9 cellular contexts compared by ENCODE assay signal in genomic region chr1:12407050-12407961, GRCh38.
DNase-seq lines count a peak whose midpoint lies in the region; ATAC-seq and TF ChIP-seq lines count a peak whose summit lies in the region.
"Had no signal": no experiment of that assay in that cellular context is flagged by ENCODE, and none has a peak within 500 bp of the region (broad histone marks: within the 10 kb centered on the region; RNA-seq: fewer than 3 reads in every experiment).

No MANE protein-coding gene starts in this region.

- H3K36me3 Mint-ChIP-seq in T-cell = peaks cover 62% of the 10 kb centered on the region

- peak overlapping the region; percentile 11 to 36 for H3K27ac Mint-ChIP-seq in T-cell
- H3K27ac Mint-ChIP-seq: activated B cell treated with CpG ODN at 0.5 μM for 24 hours had no signal

- no peak overlapping the region for H3K4me3 ChIP-seq in fibroblast of villous mesenchyme (ENCODE audit: low read depth, low read length)

- peak in 3 of 4 experiments; percentile 59 to 69 (median 67) for ATAC-seq in T-cell (replicated peaks in 1 of 4)
- no peak for ATAC-seq in GM18517 (IDR thresholded peaks at IDR 0.05; ENCODE audit: unreplicated experiment)
- ATAC-seq in GM21515 (IDR thresholded peaks at IDR 0.05; ENCODE audit: unreplicated experiment) = no peak

- POLR2A ChIA-PET in T-cell (lab: Charles Lee) = no interaction called here

- TF ChIP-seq CTCF in fibroblast of villous mesenchyme (IDR thresholded peaks at IDR 0.05; ENCODE audit: insufficient read depth, low read depth, low read length) = peak; percentile 45

- CTCF ChIA-PET in T-cell (lab: Charles Lee) = interaction anchor here in 1 of 2 donors (0.6 to 2.3 kb wide), 6 partner anchors 9 to 356 kb away, joined by 3 to 6 read pairs (median 4); no protein-coding TSS in a partner anchor

- peak; percentile 4 for DNase-seq in NCI-H2196 (lab: John Stamatoyannopoulos, UW; ENCODE audit: unreplicated experiment)
- DNase-seq in NCI-H2196 treated with DMSO at 0.1 percent for 48 hours (lab: John Stamatoyannopoulos, UW; ENCODE audit: unreplicated experiment) = no peak
- peak in 1 of 34 experiments; percentile 15 for DNase-seq in T-cell
- peak; percentile 85 for DNase-seq in fibroblast of villous mesenchyme (ENCODE audit: low read depth)
- peak; percentile 54 for DNase-seq in pulmonary artery endothelial cell (ENCODE audit: low read depth, low spot score)
- DNase-seq in germinal center (ENCODE audit: low spot score) = no peak
- DNase-seq: activated B cell treated with CpG ODN at 0.5 μM for 24 hours had no signal

- H3K4me1 Mint-ChIP-seq in T-cell = peaks cover 18 to 36% (median 24%) of the 10 kb centered on the region in 3 donors

- peaks cover 0 to 9% (median 8%) of the 10 kb centered on the region in 3 donors for H3K9me3 Mint-ChIP-seq in T-cell

- no peak overlapping the region for H3K4me3 Mint-ChIP-seq in T-cell
- H3K4me3 Mint-ChIP-seq: activated B cell treated with CpG ODN at 0.5 μM for 24 hours had no signal

- H3K27me3 Mint-ChIP-seq in T-cell = no peaks in the 10 kb centered on the region
- H3K27me3 Mint-ChIP-seq: activated B cell treated with CpG ODN at 0.5 μM for 24 hours had no signal

Comparison
In these comparisons a context has a peak if more than half of its experiments do, and no peak if none do; other contexts are left out.
1. DNase-seq: peak in NCI-H2196 (single experiment), fibroblast of villous mesenchyme (single experiment) and pulmonary artery endothelial cell (single experiment); none in NCI-H2196 treated with DMSO at 0.1 percent for 48 hours (single experiment) and germinal center (single experiment).
2. ATAC-seq: peak in T-cell (3 of 4); none in GM18517 (single experiment) and GM21515 (single experiment).